1 cellular context compared by ENCODE assay signal in genomic region chr1:216528816-216529215, GRCh38.
TF ChIP-seq lines count a peak whose summit lies in the region.

No MANE protein-coding gene starts in this region.

TF ChIP-seq in IMR-90, 13 proteins besides CTCF, POLR2A, EP300 and RAD21:
- no peak for TF ChIP-seq CEBPB (IDR thresholded peaks at IDR 0.05; ENCODE audit: low read depth, low read length)
- TF ChIP-seq NFE2L2 (IDR thresholded peaks at IDR 0.05; ENCODE audit: low read depth, low read length) = no peak
- TF ChIP-seq RFX5 (IDR thresholded peaks at IDR 0.05; ENCODE audit: low read depth, low read length) = no peak
- no peak for TF ChIP-seq RCOR1 (IDR thresholded peaks at IDR 0.05; ENCODE audit: insufficient replicate concordance, low read length)
- no peak for TF ChIP-seq MAZ (IDR thresholded peaks at IDR 0.05; ENCODE audit: borderline replicate concordance, low read depth, low read length)
- TF ChIP-seq MXI1 (IDR thresholded peaks at IDR 0.05; ENCODE audit: borderline replicate concordance, low read depth, low read length) = no peak
- TF ChIP-seq FOS (IDR thresholded peaks at IDR 0.05; ENCODE audit: low read depth, low read length) = no peak
- TF ChIP-seq MAFK (IDR thresholded peaks at IDR 0.05; ENCODE audit: low read depth, low read length) = no peak
- no peak for TF ChIP-seq USF2 (IDR thresholded peaks at IDR 0.05; ENCODE audit: low read depth, low read length)
- no peak for TF ChIP-seq BHLHE40 (IDR thresholded peaks at IDR 0.05; ENCODE audit: low read depth, low read length)
- TF ChIP-seq SMC3 (IDR thresholded peaks at IDR 0.05; ENCODE audit: low read depth, low read length) = no peak
- no peak for TF ChIP-seq ELK1 (IDR thresholded peaks at IDR 0.05; ENCODE audit: borderline replicate concordance, low read depth, low read length)
- TF ChIP-seq CHD1 (IDR thresholded peaks at IDR 0.05; ENCODE audit: low read depth, low read length) = no peak
